13 cellular contexts compared by ENCODE assay signal in genomic region chr2:237617305-237617982, GRCh38. TPM values are rescaled to one million over a fixed set of nuclear protein-coding genes. Genes with fewer than 3 reads are reported as not detected.
DNase-seq lines count a peak whose midpoint lies in the region; ATAC-seq and TF ChIP-seq lines count a peak whose summit lies in the region.
"Had no signal": no experiment of that assay in that cellular context is flagged by ENCODE, and none has a peak within 500 bp of the region (broad histone marks: within the 10 kb centered on the region; RNA-seq: fewer than 3 reads in every experiment).

No MANE protein-coding gene starts in this region.

- no peaks in the 10 kb centered on the region for H3K36me3 Mint-ChIP-seq in CD4-positive, alpha-beta T cell (ENCODE audit: low read depth)

- no peaks in the 10 kb centered on the region for H3K36me3 ChIP-seq in esophagus (ENCODE audit: control insufficient read depth in 2 of 2, insufficient read depth in 2 of 2, low read length in 1 of 2)
- H3K36me3 ChIP-seq: MG63 had no signal

- CTCF ChIA-PET in CD4-positive, alpha-beta T cell (lab: Charles Lee), result interaction anchor here (0.7 kb wide), 1 partner anchor 26 kb away, joined by 3 read pairs; no protein-coding TSS in a partner anchor

- no peaks in the 10 kb centered on the region for H3K9me3 Mint-ChIP-seq in CD4-positive, alpha-beta T cell

- peaks cover 0 to 4% of the 10 kb centered on the region in 2 donors for H3K4me1 ChIP-seq in esophagus (ENCODE audit: control insufficient read depth in 2 of 2, insufficient read depth in 2 of 2, low read length in 1 of 2)

- peak overlapping the region; percentile 21 for H3K27ac Mint-ChIP-seq in CD4-positive, alpha-beta T cell

- H3K4me1 Mint-ChIP-seq in CD4-positive, alpha-beta T cell (ENCODE audit: low read depth), result peaks cover 53% of the 10 kb centered on the region

- no peak for TF ChIP-seq CTCF in CD4-positive, alpha-beta T cell (IDR thresholded peaks at IDR 0.05)

- H3K27ac ChIP-seq in CD4-positive, alpha-beta T cell (ENCODE audit: low read depth, low read length), result no peak overlapping the region
- peak overlapping the region; percentile 48 to 59 for H3K27ac ChIP-seq in esophagus (ENCODE audit: low read depth in 2 of 2, low read length in 1 of 2)

- H3K4me3 Mint-ChIP-seq in CD4-positive, alpha-beta T cell, result peak overlapping the region; percentile 26

- no peak for DNase-seq in CD4-positive, alpha-beta T cell
- DNase-seq in NCI-H146 treated with DMSO at 0.1 percent for 48 hours (lab: John Stamatoyannopoulos, UW; ENCODE audit: unreplicated experiment) (peak; percentile 40), retina (peak; percentile 56), mesenteric fat pad (ENCODE audit: low spot score) (no peak), SHP77 treated with DMSO at 0.1 percent for 48 hours (lab: John Stamatoyannopoulos, UW) (no peak)
- DNase-seq: activated CD4-positive, CD25-positive, alpha-beta regulatory T cell treated with anti-CD3 and anti-CD28 coated beads, Interleukin-2, amount 50 U/mL, for 72 hours; DMS 273 treated with DMSO at 0.1 percent for 48 hours; left cardiac atrium; MG63 had no signal

- intact Hi-C loops in CD4-positive, alpha-beta T cell (cut with DNase I, micrococcal nuclease), result no loop called here

- WGBS in esophagus, 2 donors, result 61 to 65% methylated on average over 10 of the region's 10 CpGs

- POLR2A ChIA-PET in CD4-positive, alpha-beta T cell (lab: Charles Lee), result interaction anchor here (1.0 to 2.1 kb wide), 2 partner anchors 9 to 14 kb away, joined by 5 to 10 read pairs; no protein-coding TSS in a partner anchor

- no peaks in the 10 kb centered on the region for H3K9me3 ChIP-seq in CD4-positive, alpha-beta T cell (ENCODE audit: control insufficient read depth, low read length)
- H3K9me3 ChIP-seq in esophagus (ENCODE audit: control insufficient read depth in 2 of 2, insufficient read depth in 1 of 2, low read depth in 1 of 2, low read length in 1 of 2), result no peaks in the 10 kb centered on the region
- H3K9me3 ChIP-seq: MG63 had no signal

- no peaks in the 10 kb centered on the region for H3K27me3 Mint-ChIP-seq in CD4-positive, alpha-beta T cell

- H3K27me3 ChIP-seq in CD4-positive, alpha-beta T cell (ENCODE audit: control insufficient read depth, insufficient read depth, low read length), result no peaks in the 10 kb centered on the region
- no peaks in the 10 kb centered on the region for H3K27me3 ChIP-seq in esophagus (ENCODE audit: control insufficient read depth in 1 of 2, insufficient read depth in 2 of 2, low read length in 2 of 2)
- H3K27me3 ChIP-seq: MG63 had no signal

- ATAC-seq in CD4-positive, alpha-beta T cell (ENCODE audit: poor library complexity), result peak; percentile 22
- no peak for ATAC-seq in GM19395 (IDR thresholded peaks at IDR 0.05; ENCODE audit: unreplicated experiment)
- ATAC-seq in HG03095 (IDR thresholded peaks at IDR 0.05; ENCODE audit: unreplicated experiment), result no peak

- H3K4me3 ChIP-seq in esophagus (ENCODE audit: low read depth in 1 of 2, low read length in 2 of 2), result no peak overlapping the region
- H3K4me3 ChIP-seq: MG63 had no signal

RNA-seq across cellular contexts. Expression of gene LRRFIP1, which starts 9.9 kb away (rescaled TPM):
- total RNA-seq in CD4-positive, alpha-beta T cell, result 100 to 1,000 TPM; 157 to 161 TPM
- polyA plus RNA-seq in esophagus, result 10 to 100 TPM; 58.9 to 69.5 TPM
- 144 TPM for total RNA-seq in mesenteric fat pad

RNA-seq across cellular contexts. Expression of gene RAB17, which starts 26.9 kb away (rescaled TPM):
- not detected for total RNA-seq in CD4-positive, alpha-beta T cell
- 10 to 100 TPM in 1 of 2 donors, 1 to 10 TPM in 1; 7.0 to 10.9 TPM for polyA plus RNA-seq in esophagus
- total RNA-seq in mesenteric fat pad, result 0.87 TPM

RNA-seq across cellular contexts. Expression of gene PRLH, which starts 51.1 kb away (rescaled TPM):
- total RNA-seq in CD4-positive, alpha-beta T cell, result not detected
- not detected for polyA plus RNA-seq in esophagus
- total RNA-seq in mesenteric fat pad, result not detected
- total RNA-seq: left cardiac atrium, urinary bladder had no signal
- polyA plus RNA-seq: urinary bladder had no signal

Comparison
In these comparisons a context has a peak if more than half of its experiments do, and no peak if none do; other contexts are left out.
1. DNase-seq: peak in NCI-H146 treated with DMSO at 0.1 percent for 48 hours (single experiment) and retina (single experiment); none in CD4-positive, alpha-beta T cell (0 of 10), mesenteric fat pad (single experiment) and SHP77 treated with DMSO at 0.1 percent for 48 hours (single experiment).